Comparison of ENCODE assay signal across 17 cellular contexts in genomic region chr7:99033765-99034164, GRCh38.
"Had no signal": no experiment of that assay in that cellular context is flagged by ENCODE, and none has a peak within 500 bp of the region (broad histone marks: within the 10 kb centered on the region; RNA-seq: fewer than 3 reads in every experiment).

No MANE protein-coding gene starts in this region.

- ATAC-seq: activated CD8-positive, alpha-beta memory T cell treated with anti-CD3 and anti-CD28 coated beads, Interleukin-2, amount 10 ng/mL, durations not matched to agents 7 days and 5 days; activated naive CD8-positive, alpha-beta T cell treated with anti-CD3 and anti-CD28 coated beads, Interleukin-2, amount 50 U/mL, for 24 hours; esophagus mucosa; left cardiac atrium; SK-N-SH treated with all-trans-retinoic acid at 6 μM for 48 hours; T-cell had no signal

- DNase-seq: activated CD4-positive, alpha-beta memory T cell treated with anti-CD3 and anti-CD28 coated beads, Interleukin-2, amount 10 ng/mL, durations not matched to agents 7 days and 5 days; activated CD4-positive, alpha-beta T cell treated with anti-CD3 and anti-CD28 coated beads for 48 hours; activated CD4-positive, CD25-positive, alpha-beta regulatory T cell; activated CD8-positive, alpha-beta memory T cell treated with anti-CD3 and anti-CD28 coated beads, Interleukin-2, amount 10 ng/mL, durations not matched to agents 7 days and 5 days; activated naive CD4-positive, alpha-beta T cell; activated naive CD8-positive, alpha-beta T cell treated with anti-CD3 and anti-CD28 coated beads, Interleukin-2, amount 50 U/mL, for 24 hours; effector CD8-positive, alpha-beta T cell; left cardiac atrium; nephron progenitor cell; occipital lobe; stimulated activated CD4-positive, alpha-beta T cell treated with anti-CD3 and anti-CD28 coated beads, Interleukin-2, amount 100 ng/mL, for 24 hours; T-cell; T-helper 9 cell had no signal

- H3K4me3 ChIP-seq: lung had no signal

- FAIRE-seq: islet of Langerhans had no signal
